In genomic region chr3:152477422-152477821, GRCh38 we compare ENCODE assay signal across 20 cellular contexts.
"Had no signal": no experiment of that assay in that cellular context is flagged by ENCODE, and none has a peak within 500 bp of the region (broad histone marks: within the 10 kb centered on the region; RNA-seq: fewer than 3 reads in every experiment).

No MANE protein-coding gene starts in this region.

- H3K27ac Mint-ChIP-seq: effector memory CD8-positive, alpha-beta T cell; naive thymus-derived CD4-positive, alpha-beta T cell; nephron progenitor cell; stimulated activated naive CD8-positive, alpha-beta T cell treated with anti-CD3 and anti-CD28 coated beads, Interleukin-15, Interleukin-2, amounts not matched to agents 100 ng/mL and 50 ng/mL, for 24 hours had no signal

- H3K4me1 Mint-ChIP-seq: nephron progenitor cell had no signal

- DNase-seq: effector memory CD8-positive, alpha-beta T cell; foreskin fibroblast; glutamatergic neuron; kidney; left cardiac atrium; left ventricle myocardium superior; mesenchymal stem cell; naive thymus-derived CD4-positive, alpha-beta T cell; nephron progenitor cell; posterior cingulate gyrus; stimulated activated CD4-positive, alpha-beta T cell treated with anti-CD3 and anti-CD28 coated beads, Interleukin-12 subunit alpha, Interleukin-12 subunit beta, amount 100 ng/mL, for 4 hours; trophoblast cell had no signal

- H3K4me3 ChIP-seq: esophagus muscularis mucosa, gastroesophageal sphincter, lung, skin epidermis, thoracic aorta had no signal

- H3K27ac ChIP-seq: epithelial cell of prostate, esophagus muscularis mucosa, gastroesophageal sphincter, skin epidermis, thoracic aorta had no signal

- H3K27me3 ChIP-seq: esophagus muscularis mucosa, gastroesophageal sphincter had no signal

- ATAC-seq: effector memory CD8-positive, alpha-beta T cell; gastroesophageal sphincter; left cardiac atrium; left ventricle myocardium superior; naive thymus-derived CD4-positive, alpha-beta T cell; sciatic nerve had no signal

- H3K9me3 Mint-ChIP-seq: stimulated activated naive CD8-positive, alpha-beta T cell treated with anti-CD3 and anti-CD28 coated beads, Interleukin-15, Interleukin-2, amounts not matched to agents 100 ng/mL and 50 ng/mL, for 24 hours had no signal

- H3K36me3 ChIP-seq: esophagus muscularis mucosa, gastroesophageal sphincter, thoracic aorta had no signal

- H3K27me3 Mint-ChIP-seq: stimulated activated naive CD8-positive, alpha-beta T cell treated with anti-CD3 and anti-CD28 coated beads, Interleukin-15, Interleukin-2, amounts not matched to agents 100 ng/mL and 50 ng/mL, for 24 hours had no signal

- H3K4me3 Mint-ChIP-seq: effector memory CD8-positive, alpha-beta T cell; naive thymus-derived CD4-positive, alpha-beta T cell; nephron progenitor cell; stimulated activated naive CD8-positive, alpha-beta T cell treated with anti-CD3 and anti-CD28 coated beads, Interleukin-15, Interleukin-2, amounts not matched to agents 100 ng/mL and 50 ng/mL, for 24 hours had no signal
